ENCODE assay signal across 8 cellular contexts in the genomic region with DNA sequence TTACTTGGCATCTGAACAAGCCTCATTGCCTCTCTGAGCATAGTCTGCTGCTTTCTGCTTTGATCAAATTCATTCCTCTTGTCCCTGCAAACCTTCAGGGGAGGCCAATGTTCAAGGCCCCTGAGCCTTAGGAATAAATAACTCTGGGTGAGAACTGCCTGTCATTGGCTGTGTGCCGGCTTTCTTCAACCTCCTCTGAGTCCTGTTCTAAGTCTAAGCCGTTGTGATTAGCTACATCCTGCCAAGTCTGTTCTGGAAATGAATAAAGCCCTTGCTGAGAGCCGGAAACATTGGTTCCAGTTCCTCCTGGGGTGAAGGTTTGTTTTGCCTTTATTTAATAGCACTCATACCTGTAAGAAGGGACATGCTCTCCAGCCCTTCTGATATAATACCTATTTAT. TPM values are rescaled to one million over a fixed set of nuclear protein-coding genes. Genes with fewer than 3 reads are reported as not detected.
DNase-seq lines count a peak whose midpoint lies in the region; ATAC-seq and TF ChIP-seq lines count a peak whose summit lies in the region.

No MANE protein-coding gene starts in this region.

- H3K9me3 Mint-ChIP-seq in HFFc6, result no peaks in the 10 kb centered on the region
- H3K9me3 Mint-ChIP-seq in activated T-helper 2 cell treated with anti-CD3 and anti-CD28 coated beads, Interferon-gamma antibody, Interleukin-2, Interleukin-4, amounts not matched to agents 10 μg/mL and 5 μg/mL and 100 μg/mL, durations not matched to agents 14 hours and 24 hours and 36 hours, result no peaks in the 10 kb centered on the region

- no peak for TF ChIP-seq POLR2A in lower leg skin (IDR thresholded peaks at IDR 0.05)

- no peak for TF ChIP-seq CTCF in GM12864 (IDR thresholded peaks at IDR 0.05; ENCODE audit: low read depth, low read length, missing control alignments)
- no peak for TF ChIP-seq CTCF in HFFc6 (IDR thresholded peaks at IDR 0.05)
- TF ChIP-seq CTCF in lower leg skin (IDR thresholded peaks at IDR 0.05), result no peak

- H3K27ac ChIP-seq in skin epidermis, result peak overlapping the region in 14 of 21 experiments; percentile 1 to 70 (median 60)

- DNase-seq in GM12864 (ENCODE audit: low read depth), result peak; percentile 61
- peak; percentile 20 for DNase-seq in HFFc6
- no peak for DNase-seq in activated T-helper 2 cell treated with anti-CD3 and anti-CD28 coated beads, Interferon-gamma antibody, Interleukin-2, Interleukin-4, amounts not matched to agents 10 μg/mL and 5 μg/mL and 100 μg/mL, durations not matched to agents 14 hours and 24 hours and 36 hours (ENCODE audit: low spot score)
- DNase-seq in left cardiac atrium, result peak; percentile 84
- no peak for DNase-seq in lower leg skin (ENCODE audit: low spot score in 2 of 2)

- 4 to 10% methylated on average over 3 of the region's 3 CpGs for WGBS in lower leg skin, 2 donors

- intact Hi-C loops in activated T-helper 2 cell treated with anti-CD3 and anti-CD28 coated beads, Interferon-gamma antibody, Interleukin-2, Interleukin-4, amounts not matched to agents 10 μg/mL and 5 μg/mL and 100 μg/mL, durations not matched to agents 14 hours and 24 hours and 36 hours (cut with micrococcal nuclease), result no loop called here
- intact Hi-C loops in left cardiac atrium (cut with DNase I) (no loop called here), lower leg skin (cut with DNase I; ENCODE audit: low total_unique reads) (no loop called here)

- no peak overlapping the region for H3K4me3 ChIP-seq in GM12864 (ENCODE audit: low read depth, low read length)
- H3K4me3 ChIP-seq in skin epidermis, result no peak overlapping the region
- no peak overlapping the region for H3K4me3 ChIP-seq in lower leg skin (ENCODE audit: low read depth, poor library complexity, severe bottlenecking)

- H3K27me3 Mint-ChIP-seq in HFFc6 (ENCODE audit: insufficient read depth), result no peaks in the 10 kb centered on the region; the same call in 1 of the 2 replicates
- H3K27me3 Mint-ChIP-seq in activated T-helper 2 cell treated with anti-CD3 and anti-CD28 coated beads, Interferon-gamma antibody, Interleukin-2, Interleukin-4, amounts not matched to agents 10 μg/mL and 5 μg/mL and 100 μg/mL, durations not matched to agents 14 hours and 24 hours and 36 hours (ENCODE audit: low read depth), result no peaks in the 10 kb centered on the region

- peak overlapping the region; percentile 57 for H3K27ac Mint-ChIP-seq in HFFc6
- peak overlapping the region; percentile 91 for H3K27ac Mint-ChIP-seq in activated T-helper 2 cell treated with anti-CD3 and anti-CD28 coated beads, Interferon-gamma antibody, Interleukin-2, Interleukin-4, amounts not matched to agents 10 μg/mL and 5 μg/mL and 100 μg/mL, durations not matched to agents 14 hours and 24 hours and 36 hours

- H3K36me3 Mint-ChIP-seq in HFFc6 (ENCODE audit: low read depth), result no peaks in the 10 kb centered on the region
- peaks cover 29% of the 10 kb centered on the region for H3K36me3 Mint-ChIP-seq in activated T-helper 2 cell treated with anti-CD3 and anti-CD28 coated beads, Interferon-gamma antibody, Interleukin-2, Interleukin-4, amounts not matched to agents 10 μg/mL and 5 μg/mL and 100 μg/mL, durations not matched to agents 14 hours and 24 hours and 36 hours (ENCODE audit: low read depth)

- ATAC-seq in left cardiac atrium (peak; percentile 67 to 68), GM19455 (IDR thresholded peaks at IDR 0.05; ENCODE audit: unreplicated experiment) (no peak), HG02678 (IDR thresholded peaks at IDR 0.05; ENCODE audit: unreplicated experiment) (no peak)

- peaks cover 72% of the 10 kb centered on the region for H3K4me1 Mint-ChIP-seq in HFFc6 (ENCODE audit: low read depth)
- H3K4me1 Mint-ChIP-seq in activated T-helper 2 cell treated with anti-CD3 and anti-CD28 coated beads, Interferon-gamma antibody, Interleukin-2, Interleukin-4, amounts not matched to agents 10 μg/mL and 5 μg/mL and 100 μg/mL, durations not matched to agents 14 hours and 24 hours and 36 hours (ENCODE audit: low read depth), result peaks cover 75% of the 10 kb centered on the region

- no peak overlapping the region for H3K4me3 Mint-ChIP-seq in HFFc6
- H3K4me3 Mint-ChIP-seq in activated T-helper 2 cell treated with anti-CD3 and anti-CD28 coated beads, Interferon-gamma antibody, Interleukin-2, Interleukin-4, amounts not matched to agents 10 μg/mL and 5 μg/mL and 100 μg/mL, durations not matched to agents 14 hours and 24 hours and 36 hours (ENCODE audit: low read depth), result peak overlapping the region; percentile 52

RNA-seq across cellular contexts. Expression of a gene that starts 13.8 kb away (rescaled TPM):
- total RNA-seq in HFFc6 (2021; fragmentation: NEBNext Ultra II Directional; extraction: Animal tissue kit (Norgen Biotek cat#: 25700)), result 10 to 100 TPM; 46.1 to 52.8 (median 49.9) TPM
- total RNA-seq in activated T-helper 2 cell treated with anti-CD3 and anti-CD28 coated beads, Interferon-gamma antibody, Interleukin-2, Interleukin-4, amounts not matched to agents 10 μg/mL and 5 μg/mL and 100 μg/mL, durations not matched to agents 14 hours and 24 hours and 36 hours, result 99.0 and 99.1 TPM in 2 replicates
- total RNA-seq in left cardiac atrium (10 to 100 TPM; 22.5 to 37.0 TPM), lower leg skin (10 to 100 TPM; 30.4 to 44.0 (median 37.9) TPM)

RNA-seq across cellular contexts. Expression of a gene that starts 53.8 kb away (rescaled TPM):
- total RNA-seq in HFFc6 (2021; fragmentation: NEBNext Ultra II Directional; extraction: Animal tissue kit (Norgen Biotek cat#: 25700)), result 10 to 100 TPM; 20.4 to 22.3 (median 20.8) TPM
- total RNA-seq in activated T-helper 2 cell treated with anti-CD3 and anti-CD28 coated beads, Interferon-gamma antibody, Interleukin-2, Interleukin-4, amounts not matched to agents 10 μg/mL and 5 μg/mL and 100 μg/mL, durations not matched to agents 14 hours and 24 hours and 36 hours, result 30.8 and 31.2 TPM in 2 replicates
- total RNA-seq in left cardiac atrium (10 to 100 TPM; 15.1 to 16.6 TPM), lower leg skin (10 to 100 TPM; 16.3 to 38.6 (median 25.7) TPM)

Comparison
In these comparisons a context has a peak if more than half of its experiments do, and no peak if none do; other contexts are left out.
1. DNase-seq: peak in GM12864 (single experiment), HFFc6 (single experiment) and left cardiac atrium (single experiment); none in activated T-helper 2 cell treated with anti-CD3 and anti-CD28 coated beads, Interferon-gamma antibody, Interleukin-2, Interleukin-4, amounts not matched to agents 10 μg/mL and 5 μg/mL and 100 μg/mL, durations not matched to agents 14 hours and 24 hours and 36 hours (single experiment) and lower leg skin (0 of 2).
2. ATAC-seq: peak in left cardiac atrium (2 of 2); none in GM19455 (single experiment) and HG02678 (single experiment).